In genomic region chr9:123954518-123954917, GRCh38 we compare ENCODE assay signal across 24 cellular contexts. TPM values are rescaled to one million over a fixed set of nuclear protein-coding genes. Genes with fewer than 3 reads are reported as not detected.
"Had no signal": no experiment of that assay in that cellular context is flagged by ENCODE, and none has a peak within 500 bp of the region (broad histone marks: within the 10 kb centered on the region; RNA-seq: fewer than 3 reads in every experiment).

No MANE protein-coding gene starts in this region.

- H3K27ac Mint-ChIP-seq: endodermal cell, mesothelial cell of epicardium, natural killer cell, neural progenitor cell, type B pancreatic cell had no signal

- H3K36me3 ChIP-seq: heart left ventricle, neural progenitor cell, right lobe of liver, spleen, suprapubic skin, thyroid gland had no signal

- ATAC-seq: foreskin keratinocyte, heart left ventricle, natural killer cell had no signal

- H3K9me3 ChIP-seq: heart left ventricle, psoas muscle, right lobe of liver, spleen, suprapubic skin, thyroid gland had no signal

- H3K4me3 Mint-ChIP-seq: endodermal cell, mesothelial cell of epicardium, natural killer cell, neural progenitor cell, type B pancreatic cell had no signal

- DNase-seq: effector CD4-positive, alpha-beta T cell; endodermal cell; erythroblast; foreskin keratinocyte; heart left ventricle; hippocampal formation; islet precursor cell; mammary epithelial cell; natural killer cell; occipital lobe; psoas muscle; right lobe of liver; spleen; stimulated activated CD4-positive, alpha-beta T cell treated with anti-CD3 and anti-CD28 coated beads, Interleukin-2, amount 100 ng/mL, for 24 hours; stimulated activated naive CD4-positive, alpha-beta T cell treated with Interleukin-2 at 50 U/mL for 16 hours; thyroid gland had no signal

- H3K4me1 ChIP-seq: foreskin keratinocyte, heart left ventricle, psoas muscle, right lobe of liver, suprapubic skin, thyroid gland had no signal

- H2AFZ ChIP-seq: neural progenitor cell had no signal

- H3K9me3 Mint-ChIP-seq: endodermal cell, natural killer cell, type B pancreatic cell had no signal

- H3K4me2 ChIP-seq: neural progenitor cell had no signal

- H3K27me3 ChIP-seq: neural progenitor cell, right lobe of liver, thyroid gland had no signal

- H3K4me3 ChIP-seq: coronary artery, heart left ventricle, neural progenitor cell, psoas muscle, right lobe of liver, spleen, suprapubic skin, thyroid gland had no signal

- H3K4me1 Mint-ChIP-seq: endodermal cell, natural killer cell had no signal

- H3K36me3 Mint-ChIP-seq: mesothelial cell of epicardium, natural killer cell, neural progenitor cell, type B pancreatic cell had no signal

- H3K27ac ChIP-seq: coronary artery, foreskin keratinocyte, heart left ventricle, neural progenitor cell, psoas muscle, right lobe of liver, spleen, suprapubic skin, thyroid gland had no signal

RNA-seq across cellular contexts. Expression of gene LHX2, which starts 57.0 kb away (rescaled TPM):
- total RNA-seq: dermis microvascular lymphatic vessel endothelial cell, endothelial cell of umbilical vein, foreskin keratinocyte, mammary epithelial cell, mesothelial cell of epicardium, myocyte, natural killer cell, psoas muscle, thyroid gland had no signal
- polyA plus RNA-seq: endothelial cell of umbilical vein, foreskin keratinocyte, psoas muscle had no signal
